ENCODE assay signal across 20 cellular contexts in the genomic region with DNA sequence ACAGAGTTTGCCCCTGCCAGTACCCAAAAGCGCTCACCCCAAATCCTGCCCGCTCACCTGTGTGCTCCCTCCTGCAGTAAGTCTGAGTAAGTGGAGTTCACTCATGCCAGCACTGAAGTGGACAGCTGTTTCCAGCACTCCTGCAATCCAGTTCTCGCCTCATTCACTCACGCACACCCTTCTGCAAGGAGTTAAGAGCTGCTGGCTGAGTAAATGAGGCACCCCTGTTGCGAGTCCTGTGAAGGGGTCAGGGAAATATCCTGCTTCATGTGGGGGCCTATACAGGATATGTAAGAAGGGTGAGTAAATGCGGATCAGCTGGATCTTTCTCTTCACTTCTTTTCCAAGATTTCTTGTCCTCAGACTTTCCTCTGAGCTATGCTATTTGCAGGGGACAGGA. TPM values are rescaled to one million over a fixed set of nuclear protein-coding genes. Genes with fewer than 3 reads are reported as not detected.
DNase-seq lines count a peak whose midpoint lies in the region; ATAC-seq and TF ChIP-seq lines count a peak whose summit lies in the region.
"Had no signal": no experiment of that assay in that cellular context is flagged by ENCODE, and none has a peak within 500 bp of the region (broad histone marks: within the 10 kb centered on the region; RNA-seq: fewer than 3 reads in every experiment).

No MANE protein-coding gene starts in this region.

- POLR2A ChIA-PET in PC-3 (lab: Charles Lee; ENCODE audit: unreplicated experiment) = no interaction called here

- CTCF ChIA-PET in PC-3 (lab: Charles Lee) = no interaction called here

- H3K9ac ChIP-seq in PC-3 (ENCODE audit: low read length) = peak overlapping the region; percentile 17; the same call in 1 of the 2 replicates

- H3K4me1 Mint-ChIP-seq in GM23338 = no peaks in the 10 kb centered on the region
- H3K4me1 Mint-ChIP-seq in osteocyte (ENCODE audit: unreplicated experiment) = no peaks in the 10 kb centered on the region
- H3K4me1 Mint-ChIP-seq: CD4-positive, CD25-positive, alpha-beta regulatory T cell; CD8-positive, alpha-beta memory T cell had no signal

- H2AFZ ChIP-seq in GM23338 (peak overlapping the region; percentile 69; the same call in 1 of the 2 replicates), PC-3 (ENCODE audit: low read length) (no peak overlapping the region)

- H3K36me3 ChIP-seq in GM23338 (ENCODE audit: insufficient read depth) (no peaks in the 10 kb centered on the region), PC-3 (ENCODE audit: low read depth, low read length) (no peaks in the 10 kb centered on the region), neutrophil (no peaks in the 10 kb centered on the region)
- H3K36me3 ChIP-seq: BE2C, HAP-1 had no signal

- no TSS peak for BruUV-seq in PC-3 (replicated peaks; lab: Mats Ljungman, UMichigan)

- H3K27me3 Mint-ChIP-seq in GM23338 (ENCODE audit: insufficient read depth, low read depth, poor library complexity) (no peaks in the 10 kb centered on the region), osteocyte (ENCODE audit: unreplicated experiment) (no peaks in the 10 kb centered on the region)
- H3K27me3 Mint-ChIP-seq: CD4-positive, CD25-positive, alpha-beta regulatory T cell; CD8-positive, alpha-beta memory T cell had no signal

- peaks cover 6% of the 10 kb centered on the region; the same call in 1 of the 2 replicates for H3K9me2 ChIP-seq in GM23338 (ENCODE audit: insufficient read depth)
- no peaks in the 10 kb centered on the region for H3K9me2 ChIP-seq in PC-3 (replicated peaks; ENCODE audit: low read length)

- no peaks in the 10 kb centered on the region for H3K79me2 ChIP-seq in GM23338 (replicated peaks; ENCODE audit: insufficient read depth)
- no peaks in the 10 kb centered on the region for H3K79me2 ChIP-seq in PC-3 (ENCODE audit: low read length)

- no peaks in the 10 kb centered on the region for H4K20me1 ChIP-seq in GM23338 (replicated peaks; ENCODE audit: insufficient read depth)
- H4K20me1 ChIP-seq in PC-3 (ENCODE audit: low read length) = no peaks in the 10 kb centered on the region

- H3K4me3 Mint-ChIP-seq in GM23338 (no peak overlapping the region), osteocyte (ENCODE audit: unreplicated experiment) (no peak overlapping the region)
- H3K4me3 Mint-ChIP-seq: CD4-positive, CD25-positive, alpha-beta regulatory T cell; CD8-positive, alpha-beta memory T cell had no signal

- no peaks in the 10 kb centered on the region for H3K9me3 ChIP-seq in PC-3 (ENCODE audit: low read length)
- H3K9me3 ChIP-seq in neutrophil = no peaks in the 10 kb centered on the region
- H3K9me3 ChIP-seq: BE2C, HAP-1 had no signal

- H3K9me3 Mint-ChIP-seq in GM23338 (no peaks in the 10 kb centered on the region), osteocyte (ENCODE audit: unreplicated experiment) (no peaks in the 10 kb centered on the region)

- H3F3A ChIP-seq in GM23338 (replicated peaks; ENCODE audit: low read depth) = no peaks in the 10 kb centered on the region
- H3F3A ChIP-seq in PC-3 (ENCODE audit: low read length, unreplicated experiment) = no peaks in the 10 kb centered on the region

- no peak overlapping the region for H3K4me2 ChIP-seq in GM23338
- H3K4me2 ChIP-seq in PC-3 (ENCODE audit: low read length) = no peak overlapping the region

- TF ChIP-seq CTCF in GM23338 (conservative IDR thresholded peaks at IDR 0.05; ENCODE audit: low read depth in 2 of 2) = no peak
- TF ChIP-seq CTCF in PC-3 (conservative IDR thresholded peaks at IDR 0.05; ENCODE audit: low read depth, low read length) = no peak
- no peak for TF ChIP-seq CTCF in neutrophil (IDR thresholded peaks at IDR 0.05)
- no peak for TF ChIP-seq CTCF in osteocyte (IDR thresholded peaks at IDR 0.05)

- no peak for ATAC-seq in GM23338
- ATAC-seq in PC-3 = no peak
- no peak for ATAC-seq in HG03565 (IDR thresholded peaks at IDR 0.05; ENCODE audit: unreplicated experiment)
- no peak for ATAC-seq in HG02885 (IDR thresholded peaks at IDR 0.05; ENCODE audit: poor library complexity, unreplicated experiment)
- ATAC-seq: K562 had no signal

- no peaks in the 10 kb centered on the region for H3K27me3 ChIP-seq in GM23338 (ENCODE audit: insufficient read depth)
- no peaks in the 10 kb centered on the region for H3K27me3 ChIP-seq in PC-3 (ENCODE audit: low read length)
- H3K27me3 ChIP-seq in neutrophil = no peaks in the 10 kb centered on the region
- H3K27me3 ChIP-seq: BE2C had no signal

- H3K27ac ChIP-seq in GM23338 (ENCODE audit: low read depth) (no peak overlapping the region), PC-3 (ENCODE audit: low read length) (peak overlapping the region; percentile 69), neutrophil (peak overlapping the region; percentile 83)

- H3K4me3 ChIP-seq in GM23338 (no peak overlapping the region), PC-3 (ENCODE audit: low read length) (no peak overlapping the region), neutrophil (ENCODE audit: low read depth in 1 of 2, low read length in 1 of 2) (no peak overlapping the region)
- H3K4me3 ChIP-seq: HAP-1, K562 had no signal

- intact Hi-C loops in PC-3 (cut with micrococcal nuclease) = no loop called here

- H3K27ac Mint-ChIP-seq in GM23338 (no peak overlapping the region), osteocyte (ENCODE audit: unreplicated experiment) (no peak overlapping the region)
- H3K27ac Mint-ChIP-seq: CD4-positive, CD25-positive, alpha-beta regulatory T cell had no signal

- H3K4me1 ChIP-seq in GM23338 (ENCODE audit: insufficient read depth) (no peaks in the 10 kb centered on the region), PC-3 (ENCODE audit: insufficient read depth, low read length) (peaks cover 11% of the 10 kb centered on the region), neutrophil (ENCODE audit: control insufficient read depth in 1 of 2, insufficient read depth in 1 of 2, low read depth in 1 of 2, low read length in 1 of 2) (peaks cover 53 to 62% of the 10 kb centered on the region in 2 experiments)
- H3K4me1 ChIP-seq: BE2C, HAP-1 had no signal

- H3K36me3 Mint-ChIP-seq in GM23338 (ENCODE audit: low read depth) (no peaks in the 10 kb centered on the region), osteocyte (ENCODE audit: unreplicated experiment) (no peaks in the 10 kb centered on the region)
- H3K36me3 Mint-ChIP-seq: CD4-positive, CD25-positive, alpha-beta regulatory T cell; CD8-positive, alpha-beta memory T cell had no signal

- no peak for DNase-seq in GM23338 (ENCODE audit: low spot score)
- peak; percentile 61 for DNase-seq in NCI-H510A (lab: John Stamatoyannopoulos, UW)
- no peak for DNase-seq in PC-3
- DNase-seq in osteocyte (ENCODE audit: extremely low spot score, unreplicated experiment) = no peak
- DNase-seq in NCI-H2196 treated with DMSO at 0.1 percent for 48 hours (lab: John Stamatoyannopoulos, UW; ENCODE audit: unreplicated experiment) = no peak
- DNase-seq: ACHN; BE2C; C1 segment of cervical spinal cord; CD4-positive, CD25-positive, alpha-beta regulatory T cell; CD8-positive, alpha-beta memory T cell; COR-L47; DMS 273 treated with DMSO at 0.1 percent for 48 hours; DMS79; GDM1; GOT3 had no signal

TF ChIP-seq in GM23338, 12 proteins besides CTCF, POLR2A, EP300 and RAD21 (continues in another document):
- TF ChIP-seq ZNF331 (CRISPR knock-in tag; IDR thresholded peaks at IDR 0.05; ENCODE audit: low read depth) (no peak), POLR2AphosphoS5 (IDR thresholded peaks at IDR 0.05; ENCODE audit: low read depth) (no peak), ZNF114 (CRISPR knock-in tag; IDR thresholded peaks at IDR 0.05) (no peak), CREB1 (CRISPR knock-in tag; IDR thresholded peaks at IDR 0.05; ENCODE audit: low read depth) (no peak), JUNB (IDR thresholded peaks at IDR 0.05; ENCODE audit: unreplicated experiment) (no peak), NANOG (IDR thresholded peaks at IDR 0.05; ENCODE audit: borderline replicate concordance) (no peak)

RNA-seq across cellular contexts. Expression of a gene that starts 23.5 kb away (rescaled TPM):
- not detected in 2 replicates for total RNA-seq in GM23338 (2014; rRNA removed; shearing (Covaris generic))
- polyA plus RNA-seq in GM23338 (2016; fragmentation: Nextera tagmentation; extraction: Ambion mirVana) = 0.11 and 0.12 TPM in 2 replicates
- total RNA-seq in PC-3 (2014; rRNA removed) = 360 and 477 TPM in 2 replicates
- 32.4 and 33.5 TPM in 2 replicates for total RNA-seq in osteocyte
- polyA plus RNA-seq: CD8-positive, alpha-beta memory T cell had no signal

Comparison
In these comparisons a context has a peak if more than half of its experiments do, and no peak if none do; other contexts are left out.
1. RNA of a gene that starts 23.5 kb away (total RNA-seq): 360 to 477 TPM in PC-3 and 32.4 to 33.5 TPM in osteocyte; not detected in GM23338; every median in the first group is over 10 times any median in the second.